In genomic region chr6:106225581-106225980, GRCh38 we compare ENCODE assay signal across 30 cellular contexts.
DNase-seq lines count a peak whose midpoint lies in the region; ATAC-seq, FAIRE-seq and TF ChIP-seq lines count a peak whose summit lies in the region.
"Had no signal": no experiment of that assay in that cellular context is flagged by ENCODE, and none has a peak within 500 bp of the region (broad histone marks: within the 10 kb centered on the region; RNA-seq: fewer than 3 reads in every experiment).

No MANE protein-coding gene starts in this region.

- TF ChIP-seq CTCF in Panc1 (IDR thresholded peaks at IDR 0.05) (no peak), keratinocyte (optimal IDR thresholded peaks at IDR 0.05 in 1 of 3, IDR thresholded peaks at IDR 0.05 in 1 of 3, conservative IDR thresholded peaks at IDR 0.05 in 1 of 3; ENCODE audit: extremely low read depth in 1 of 3, insufficient read depth in 2 of 3, low read length in 3 of 3) (no peak)

- H2AFZ ChIP-seq in keratinocyte (ENCODE audit: control insufficient read depth, low read length) = no peak overlapping the region

- no TSS peak for BruUV-seq in Panc1 (replicated peaks; lab: Mats Ljungman, UMichigan)

- H3K4me2 ChIP-seq in keratinocyte (ENCODE audit: control insufficient read depth, extremely low read depth, insufficient read depth, low read depth, low read length) = no peak overlapping the region

- dilution Hi-C loops in keratinocyte (cut with MboI; ENCODE audit: extremely low pct_ligation_motif_present, low sequenced_read_pairs) = no loop called here

- no peak for DNase-seq in activated naive CD8-positive, alpha-beta T cell treated with anti-CD3 and anti-CD28 coated beads, Interleukin-2, amount 50 U/mL, for 24 hours
- peak; percentile 17 for DNase-seq in Panc1 (ENCODE audit: low read depth, low spot score)
- no peak for DNase-seq in keratinocyte (ENCODE audit: low read depth, low spot score)
- no peak for DNase-seq in stimulated activated CD4-positive, alpha-beta T cell treated with anti-CD3 and anti-CD28 coated beads, Interleukin-2, amount 100 ng/mL, for 24 hours
- no peak for DNase-seq in NK-92 (lab: John Stamatoyannopoulos, UW; ENCODE audit: unreplicated experiment)
- DNase-seq in AML-193 (lab: John Stamatoyannopoulos, UW) = no peak
- DNase-seq: activated CD4-positive, alpha-beta T cell treated with anti-CD3 and anti-CD28 coated beads, Interleukin-2, amount 50 U/mL, for 48 hours; activated effector memory CD4-positive, alpha-beta T cell treated with Interleukin-2 at 50 U/mL for 16 hours; dermis blood vessel endothelial cell; hippocampal formation; Karpas-422; left ventricle myocardium inferior; midbrain; MV-4-11; naive thymus-derived CD8-positive, alpha-beta T cell; NCI-H1694 treated with DMSO at 0.1 percent for 48 hours; NCI-H2171; NCI-H510A treated with DMSO at 0.1 percent for 48 hours; NK-92 treated with Interleukin-12 subunit alpha and Interleukin-12 subunit beta, amount 100 ng/mL, for 24 hours; SIG-M5; stimulated activated CD8-positive, alpha-beta memory T cell treated with anti-CD3 and anti-CD28 coated beads, Interleukin-4, amount 100 ng/mL, for 48 hours; SW 1271; T1000; trophoblast cell had no signal

- H3K9me3 ChIP-seq in Panc1 (ENCODE audit: control insufficient read depth, insufficient read depth, low read depth, low read length) (no peaks in the 10 kb centered on the region), keratinocyte (ENCODE audit: control insufficient read depth, low read depth, low read length) (no peaks in the 10 kb centered on the region)
- H3K9me3 ChIP-seq: left ventricle myocardium inferior had no signal

- H3K27me3 ChIP-seq in Panc1 (ENCODE audit: control insufficient read depth, insufficient read depth, low read length) (no peaks in the 10 kb centered on the region), keratinocyte (ENCODE audit: control insufficient read depth, extremely low read depth, insufficient read depth, low read length) (no peaks in the 10 kb centered on the region)
- H3K27me3 ChIP-seq: gastroesophageal sphincter had no signal

- peaks cover 14% of the 10 kb centered on the region for H3K4me1 Mint-ChIP-seq in activated naive CD8-positive, alpha-beta T cell (ENCODE audit: low read depth)
- H3K4me1 Mint-ChIP-seq in activated naive CD8-positive, alpha-beta T cell treated with anti-CD3 and anti-CD28 coated beads, Interleukin-2, amount 50 U/mL, for 24 hours = peaks cover 2% of the 10 kb centered on the region
- H3K4me1 Mint-ChIP-seq: WTC11 had no signal

- H3K4me3 ChIP-seq in Panc1 (ENCODE audit: low read depth in 2 of 2, low read length in 2 of 2) (no peak overlapping the region), keratinocyte (ENCODE audit: control insufficient read depth in 2 of 3, extremely low read depth in 1 of 3, insufficient read depth in 2 of 3, low read depth in 1 of 3, low read length in 3 of 3) (no peak overlapping the region)
- H3K4me3 ChIP-seq: gastroesophageal sphincter, left ventricle myocardium inferior, skin epidermis had no signal

- H4K20me1 ChIP-seq in keratinocyte (ENCODE audit: control insufficient read depth, extremely low read depth, insufficient read depth, low read length) = no peaks in the 10 kb centered on the region

- in situ Hi-C loops in Panc1 (cut with HindIII; ENCODE audit: low pct_unique_long_range_greater_than_20kb, low sequenced_read_pairs) = no loop called here

- peaks cover 2% of the 10 kb centered on the region for H3K79me2 ChIP-seq in keratinocyte (ENCODE audit: control insufficient read depth, insufficient read depth, low read length)

- H3K9me3 Mint-ChIP-seq in activated naive CD8-positive, alpha-beta T cell (ENCODE audit: low read depth) = no peaks in the 10 kb centered on the region
- no peaks in the 10 kb centered on the region for H3K9me3 Mint-ChIP-seq in activated naive CD8-positive, alpha-beta T cell treated with anti-CD3 and anti-CD28 coated beads, Interleukin-2, amount 50 U/mL, for 24 hours
- H3K9me3 Mint-ChIP-seq: naive thymus-derived CD8-positive, alpha-beta T cell had no signal

- H3K36me3 ChIP-seq in Panc1 (ENCODE audit: control insufficient read depth, insufficient read depth, low read length) = no peaks in the 10 kb centered on the region
- no peaks in the 10 kb centered on the region for H3K36me3 ChIP-seq in keratinocyte (ENCODE audit: control insufficient read depth in 2 of 2, extremely low read depth in 1 of 2, insufficient read depth in 2 of 2, low read length in 2 of 2)
- H3K36me3 ChIP-seq: gastroesophageal sphincter had no signal

- peaks cover 8% of the 10 kb centered on the region; the same call in 1 of the 2 replicates for H3K4me1 ChIP-seq in Panc1 (ENCODE audit: control insufficient read depth, insufficient read depth, low read length)
- no peaks in the 10 kb centered on the region for H3K4me1 ChIP-seq in keratinocyte (ENCODE audit: control insufficient read depth, extremely low read depth, insufficient read depth, low read length)
- H3K4me1 ChIP-seq: gastroesophageal sphincter had no signal

- no peak overlapping the region for H3K4me3 Mint-ChIP-seq in activated naive CD8-positive, alpha-beta T cell
- no peak overlapping the region for H3K4me3 Mint-ChIP-seq in activated naive CD8-positive, alpha-beta T cell treated with anti-CD3 and anti-CD28 coated beads, Interleukin-2, amount 50 U/mL, for 24 hours
- H3K4me3 Mint-ChIP-seq: CD14-positive monocyte; naive thymus-derived CD8-positive, alpha-beta T cell; WTC11 had no signal

- POLR2A ChIA-PET in Panc1 (lab: Charles Lee) = no interaction called here

- no peaks in the 10 kb centered on the region for H3K36me3 Mint-ChIP-seq in activated naive CD8-positive, alpha-beta T cell
- no peaks in the 10 kb centered on the region for H3K36me3 Mint-ChIP-seq in activated naive CD8-positive, alpha-beta T cell treated with anti-CD3 and anti-CD28 coated beads, Interleukin-2, amount 50 U/mL, for 24 hours (ENCODE audit: low read depth)

- H3K27ac ChIP-seq in Panc1 (ENCODE audit: low read length) (peak overlapping the region; percentile 29; the same call in 1 of the 2 replicates), keratinocyte (ENCODE audit: control insufficient read depth, insufficient read depth, low read length) (no peak overlapping the region)
- H3K27ac ChIP-seq: gastroesophageal sphincter, left ventricle myocardium inferior, skin epidermis had no signal

- no peaks in the 10 kb centered on the region for H3K27me3 Mint-ChIP-seq in activated naive CD8-positive, alpha-beta T cell
- no peaks in the 10 kb centered on the region for H3K27me3 Mint-ChIP-seq in activated naive CD8-positive, alpha-beta T cell treated with anti-CD3 and anti-CD28 coated beads, Interleukin-2, amount 50 U/mL, for 24 hours
- H3K27me3 Mint-ChIP-seq: naive thymus-derived CD8-positive, alpha-beta T cell had no signal

- peak; percentile 36 for FAIRE-seq in keratinocyte (lab: Jason Lieb, UNC)
- FAIRE-seq: H1 had no signal

- H3K27ac Mint-ChIP-seq in activated naive CD8-positive, alpha-beta T cell = peak overlapping the region; percentile 30
- H3K27ac Mint-ChIP-seq in activated naive CD8-positive, alpha-beta T cell treated with anti-CD3 and anti-CD28 coated beads, Interleukin-2, amount 50 U/mL, for 24 hours = no peak overlapping the region
- H3K27ac Mint-ChIP-seq: WTC11 had no signal

- intact Hi-C loops in Panc1 (cut with micrococcal nuclease; ENCODE audit: unreplicated experiment) = no loop called here

- CTCF ChIA-PET in Panc1 (lab: Charles Lee) = no interaction called here

- no peaks in the 10 kb centered on the region for H3K9me1 ChIP-seq in keratinocyte (ENCODE audit: control insufficient read depth, extremely low read depth, insufficient read depth, low read length)

- no peak for ATAC-seq in activated naive CD8-positive, alpha-beta T cell treated with anti-CD3 and anti-CD28 coated beads, Interleukin-2, amount 50 U/mL, for 24 hours
- ATAC-seq in Panc1 = no peak
- ATAC-seq: gastroesophageal sphincter; naive thymus-derived CD8-positive, alpha-beta T cell; WTC11 had no signal

- no peak overlapping the region for H3K9ac ChIP-seq in keratinocyte (ENCODE audit: control insufficient read depth, extremely low read depth, insufficient read depth, low read length)
